ENCODE assay signal across 8 cellular contexts in the genomic region with DNA sequence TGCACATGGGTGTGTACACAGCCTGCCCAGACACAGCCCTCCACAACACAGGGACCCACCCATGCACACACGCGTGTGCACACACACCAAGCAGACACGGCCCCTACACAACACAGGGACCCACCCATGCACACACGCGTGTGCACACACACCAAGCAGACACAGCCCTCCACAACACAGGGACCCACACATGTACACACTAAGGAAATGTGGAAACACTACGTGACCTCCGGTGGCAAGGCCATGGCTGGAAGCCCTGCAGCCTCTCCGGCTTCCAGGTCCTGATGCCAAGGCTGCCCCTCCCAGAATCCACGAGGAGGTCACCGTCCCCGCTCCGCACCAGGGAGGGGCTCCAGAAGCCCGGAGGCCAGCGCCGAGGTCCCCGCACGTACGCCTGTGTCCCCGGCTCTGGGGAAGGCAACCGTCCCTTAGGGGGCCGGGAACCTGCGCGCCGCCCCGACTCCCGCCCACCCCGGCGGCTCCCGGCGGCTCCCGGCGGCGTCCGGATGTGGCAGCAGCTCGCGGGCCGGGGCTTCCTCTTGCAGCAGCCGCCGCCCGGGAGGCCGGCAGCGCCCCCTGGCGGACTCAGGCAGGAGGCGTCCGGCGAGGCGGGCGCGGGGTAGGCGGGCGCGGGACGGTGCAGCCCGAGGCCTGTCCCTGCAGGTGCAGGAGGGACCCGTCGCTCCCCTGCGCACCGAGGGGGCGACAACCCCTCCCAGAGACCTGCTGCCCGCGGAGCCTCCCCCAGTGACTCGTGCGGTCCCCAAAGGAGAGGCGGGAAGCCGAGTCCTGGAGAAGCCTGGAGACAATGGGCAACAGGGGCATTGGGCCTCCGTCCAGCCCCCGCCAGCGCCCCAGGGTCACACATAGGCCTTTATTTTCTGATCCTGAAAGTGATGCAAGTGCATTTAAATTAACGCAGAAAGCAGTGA. TPM values are rescaled to one million over a fixed set of nuclear protein-coding genes. Genes with fewer than 3 reads are reported as not detected.
DNase-seq lines count a peak whose midpoint lies in the region; ATAC-seq, FAIRE-seq and TF ChIP-seq lines count a peak whose summit lies in the region.

No MANE protein-coding gene starts in this region.

- WGBS in small intestine, 3 donors, result 2 to 6% (median 5%) methylated on average over 51 to 69 of the region's 69 CpGs

- H3K4me3 ChIP-seq in small intestine (ENCODE audit: low read depth in 1 of 2, low read length in 2 of 2), result peak overlapping the region; percentile 60 to 73

- DNase-seq in NCI-H524 (lab: John Stamatoyannopoulos, UW) (peak; percentile 26 to 71), NCI-H524 treated with DMSO at 0.1 percent for 48 hours (lab: John Stamatoyannopoulos, UW) (no peak), NCI-H146 treated with DMSO at 0.1 percent for 48 hours (lab: John Stamatoyannopoulos, UW; ENCODE audit: unreplicated experiment) (peak; percentile 66), UCSD-AML1 (lab: John Stamatoyannopoulos, UW; ENCODE audit: unreplicated experiment) (peak; percentile 87), iPS-NIHi11 (ENCODE audit: low spot score) (peak; percentile 96), small intestine (peak; percentile 79)

- H3K27me3 ChIP-seq in small intestine (ENCODE audit: control insufficient read depth in 2 of 2, insufficient read depth in 2 of 2, low read length in 2 of 2), result no peaks in the 10 kb centered on the region

- no peaks in the 10 kb centered on the region for H3K9me3 ChIP-seq in small intestine (ENCODE audit: control insufficient read depth, low read depth)

- H3K36me3 Mint-ChIP-seq in brain, result no peaks in the 10 kb centered on the region

- H3K4me3 Mint-ChIP-seq in brain, result peak overlapping the region; percentile 90 to 96 (median 93)

- peaks cover 0 to 2% of the 10 kb centered on the region in 2 donors for H3K4me1 ChIP-seq in small intestine (ENCODE audit: control insufficient read depth in 2 of 2, insufficient read depth in 1 of 2, low read depth in 1 of 2, low read length in 1 of 2)

- ATAC-seq in HG02870 (IDR thresholded peaks at IDR 0.05; ENCODE audit: unreplicated experiment), result peak; percentile 94

- no peaks in the 10 kb centered on the region for H3K27me3 Mint-ChIP-seq in brain

- no peak overlapping the region for H3K27ac ChIP-seq in small intestine (ENCODE audit: low read depth in 1 of 2, low read length in 1 of 2)

- no peak for FAIRE-seq in small intestine (lab: Jason Lieb, UNC)

- H3K27ac Mint-ChIP-seq in brain, result peak overlapping the region; percentile 42 to 96 (median 93)

- H3K36me3 ChIP-seq in small intestine (ENCODE audit: control insufficient read depth in 2 of 2, insufficient read depth in 2 of 2, low read length in 2 of 2), result no peaks in the 10 kb centered on the region

- H3K9me3 Mint-ChIP-seq in brain, result peaks cover 3 to 20% (median 9%) of the 10 kb centered on the region in 5 experiments

- H3K4me1 Mint-ChIP-seq in brain, result peaks cover 18% of the 10 kb centered on the region

- peak; percentile 72 to 85 for TF ChIP-seq CTCF in brain (conservative IDR thresholded peaks at IDR 0.05)

RNA-seq across cellular contexts. Expression of gene GRTP1, which starts 29.9 kb away (rescaled TPM):
- polyA plus RNA-seq in brain (ENCODE audit: insufficient read depth, low read depth, low replicate concordance) (0.78 TPM), small intestine (10 to 100 TPM; 37.7 to 88.8 (median 77.3) TPM)

RNA-seq across cellular contexts. Expression of gene ADPRHL1, which starts 59.5 kb away (rescaled TPM):
- polyA plus RNA-seq in brain (ENCODE audit: insufficient read depth, low read depth, low replicate concordance) (133 TPM), small intestine (1 to 10 TPM; 3.0 to 7.2 (median 5.7) TPM)

Comparison
In these comparisons a context has a peak if more than half of its experiments do, and no peak if none do; other contexts are left out.
1. RNA of gene GRTP1, which starts 29.9 kb away (polyA plus RNA-seq): 37.7 to 88.8 TPM in small intestine; 0.78 TPM in brain (single experiment); every median in the first group is over 10 times any median in the second.
2. RNA of gene ADPRHL1, which starts 59.5 kb away (polyA plus RNA-seq): 133 TPM in brain (single experiment); 3.0 to 7.2 TPM in small intestine; every median in the first group is over 10 times any median in the second.